ENCODE assay signal across 8 cellular contexts in genomic region chr5:59798862-59799667, GRCh38.
DNase-seq lines count a peak whose midpoint lies in the region; ATAC-seq and TF ChIP-seq lines count a peak whose summit lies in the region.

No MANE protein-coding gene starts in this region.

- TF ChIP-seq CTCF in GM20000 (IDR thresholded peaks at IDR 0.05; ENCODE audit: extremely low read depth, missing control alignments) = no peak

- peaks cover 3% of the 10 kb centered on the region for H3K4me1 Mint-ChIP-seq in activated CD4-positive, alpha-beta T cell treated with anti-CD3 and anti-CD28 coated beads, Interleukin-2, amount 10 ng/mL, durations not matched to agents 24 days and 14 days

- no peak overlapping the region for H3K27ac Mint-ChIP-seq in activated CD4-positive, alpha-beta T cell treated with anti-CD3 and anti-CD28 coated beads, Interleukin-2, amount 10 ng/mL, durations not matched to agents 24 days and 14 days

- intact Hi-C loops in activated CD4-positive, alpha-beta T cell treated with anti-CD3 and anti-CD28 coated beads, Interleukin-2, amount 10 ng/mL, durations not matched to agents 24 days and 14 days (cut with micrococcal nuclease) = loop anchor here (1.0 to 10.0 kb wide), 5 partner anchors 8 to 914 kb away; no protein-coding TSS in a partner anchor

- H3K4me3 Mint-ChIP-seq in activated CD4-positive, alpha-beta T cell treated with anti-CD3 and anti-CD28 coated beads, Interleukin-2, amount 10 ng/mL, durations not matched to agents 24 days and 14 days = no peak overlapping the region

- H3K27me3 Mint-ChIP-seq in activated CD4-positive, alpha-beta T cell treated with anti-CD3 and anti-CD28 coated beads, Interleukin-2, amount 10 ng/mL, durations not matched to agents 24 days and 14 days = peaks cover 12% of the 10 kb centered on the region

- H3K9me3 Mint-ChIP-seq in activated CD4-positive, alpha-beta T cell treated with anti-CD3 and anti-CD28 coated beads, Interleukin-2, amount 10 ng/mL, durations not matched to agents 24 days and 14 days = no peaks in the 10 kb centered on the region

- peak; percentile 83 for ATAC-seq in HG02759 (IDR thresholded peaks at IDR 0.05; ENCODE audit: unreplicated experiment)

- H3K36me3 Mint-ChIP-seq in activated CD4-positive, alpha-beta T cell treated with anti-CD3 and anti-CD28 coated beads, Interleukin-2, amount 10 ng/mL, durations not matched to agents 24 days and 14 days (ENCODE audit: low read depth) = no peaks in the 10 kb centered on the region

- DNase-seq in activated CD4-positive, alpha-beta T cell treated with anti-CD3 and anti-CD28 coated beads, Interleukin-2, amount 10 ng/mL, durations not matched to agents 24 days and 14 days = peak; percentile 66
- no peak for DNase-seq in activated CD4-positive, alpha-beta T cell treated with anti-CD3 and anti-CD28 coated beads for 48 hours
- DNase-seq in NCI-H748 (lab: John Stamatoyannopoulos, UW; ENCODE audit: unreplicated experiment) = peak; percentile 76
- peak; percentile 34 for DNase-seq in germinal center (ENCODE audit: low spot score)
- DNase-seq in NCI-H226 = no peak
- DNase-seq in GM20000 (ENCODE audit: low spot score) = no peak
- no peak for DNase-seq in NCI-H128 (lab: John Stamatoyannopoulos, UW; ENCODE audit: unreplicated experiment)

Comparison
In these comparisons a context has a peak if more than half of its experiments do, and no peak if none do; other contexts are left out.
1. DNase-seq: peak in activated CD4-positive, alpha-beta T cell treated with anti-CD3 and anti-CD28 coated beads, Interleukin-2, amount 10 ng/mL, durations not matched to agents 24 days and 14 days (single experiment), NCI-H748 (single experiment) and germinal center (single experiment); none in activated CD4-positive, alpha-beta T cell treated with anti-CD3 and anti-CD28 coated beads for 48 hours (single experiment), NCI-H226 (single experiment), GM20000 (single experiment) and NCI-H128 (single experiment).